2 cellular contexts compared by ENCODE assay signal in genomic region chr19:1525343-1525742, GRCh38.
TF ChIP-seq lines count a peak whose summit lies in the region.

No MANE protein-coding gene starts in this region.

TF ChIP-seq in HepG2, 621 proteins besides CTCF, POLR2A, EP300 and RAD21:
- 0 out of 2 replicates have a peak, but pooled peaks have one; percentile 43 for TF ChIP-seq HNRNPL (IDR thresholded peaks at IDR 0.05; ENCODE audit: low read depth, low read length)
- no peak for TF ChIP-seq SYNCRIP (IDR thresholded peaks at IDR 0.05; ENCODE audit: insufficient read depth, low read depth, low read length)
- peak; percentile 24; the same call in 1 of the 2 replicates for TF ChIP-seq ZNF687 (CRISPR knock-in tag; IDR thresholded peaks at IDR 0.05)
- 0 out of 2 replicates have a peak, but pooled peaks have one; percentile 6 for TF ChIP-seq CSRNP2 (CRISPR knock-in tag; conservative IDR thresholded peaks at IDR 0.05; ENCODE audit: low read depth)

TF ChIP-seq in WTC11, 78 proteins besides CTCF, POLR2A, EP300 and RAD21:
- no peak for TF ChIP-seq JAZF1 (CRISPR knock-in tag; IDR thresholded peaks at IDR 0.05)
- TF ChIP-seq HMGA2 (CRISPR knock-in tag; IDR thresholded peaks at IDR 0.05), result no peak
- no peak for TF ChIP-seq NFATC4 (CRISPR knock-in tag; IDR thresholded peaks at IDR 0.05)
- TF ChIP-seq FOXK1 (CRISPR knock-in tag; IDR thresholded peaks at IDR 0.05), result no peak
- no peak for TF ChIP-seq ATF6 (CRISPR knock-in tag; IDR thresholded peaks at IDR 0.05)
- no peak for TF ChIP-seq ESRRA (CRISPR knock-in tag; IDR thresholded peaks at IDR 0.05; ENCODE audit: borderline replicate concordance)
- no peak for TF ChIP-seq TEAD1 (CRISPR knock-in tag; IDR thresholded peaks at IDR 0.05)
- TF ChIP-seq ZNF121 (CRISPR knock-in tag; IDR thresholded peaks at IDR 0.05), result no peak
- TF ChIP-seq SMAD4 (CRISPR knock-in tag; IDR thresholded peaks at IDR 0.05), result no peak
- no peak for TF ChIP-seq FOXP1 (CRISPR knock-in tag; IDR thresholded peaks at IDR 0.05; ENCODE audit: borderline replicate concordance)
- TF ChIP-seq ZNF219 (CRISPR knock-in tag; IDR thresholded peaks at IDR 0.05; ENCODE audit: borderline replicate concordance), result no peak
